In genomic region chr12:75482636-75483035, GRCh38 we compare ENCODE assay signal across 3 cellular contexts.
TF ChIP-seq lines count a peak whose summit lies in the region.

No MANE protein-coding gene starts in this region.

TF ChIP-seq in SK-N-SH, 30 proteins besides CTCF, POLR2A, EP300 and RAD21 (continued from another document):
- TF ChIP-seq MXI1 (IDR thresholded peaks at IDR 0.05; ENCODE audit: low read depth, low read length) (no peak), RXRA (IDR thresholded peaks at IDR 0.05; ENCODE audit: borderline replicate concordance, low read depth) (no peak), JUND (IDR thresholded peaks at IDR 0.05) (no peak), YY1 (IDR thresholded peaks at IDR 0.05; ENCODE audit: low read depth) (no peak), EZH2phosphoT487 (IDR thresholded peaks at IDR 0.05; ENCODE audit: borderline replicate concordance, low read depth) (no peak), TAF1 (IDR thresholded peaks at IDR 0.05; ENCODE audit: borderline replicate concordance, low read depth, low read length) (no peak), USF1 (IDR thresholded peaks at IDR 0.05; ENCODE audit: borderline replicate concordance, low read depth) (no peak), RCOR1 (IDR thresholded peaks at IDR 0.05; ENCODE audit: low read length) (no peak), CHD2 (IDR thresholded peaks at IDR 0.05; ENCODE audit: low read length, partially characterized antibody) (no peak), SIN3A (IDR thresholded peaks at IDR 0.05; ENCODE audit: borderline replicate concordance, low read depth, low read length) (no peak), IRF3 (IDR thresholded peaks at IDR 0.05; ENCODE audit: low read depth, low read length) (no peak)

TF ChIP-seq in SK-N-SH treated with all-trans-retinoic acid at 6 μM for 48 hours, 23 proteins besides CTCF, POLR2A, EP300 and RAD21 (continued from another document):
- no peak for TF ChIP-seq ARNTL (CRISPR knock-in tag; IDR thresholded peaks at IDR 0.05; ENCODE audit: borderline replicate concordance, low read depth)
- no peak for TF ChIP-seq BACH2 (CRISPR knock-in tag; IDR thresholded peaks at IDR 0.05; ENCODE audit: borderline replicate concordance)

TF ChIP-seq in IMR-90, 13 proteins besides CTCF, POLR2A, EP300 and RAD21 (continued from another document):
- TF ChIP-seq USF2 (IDR thresholded peaks at IDR 0.05; ENCODE audit: low read depth, low read length) (no peak), FOS (IDR thresholded peaks at IDR 0.05; ENCODE audit: low read depth, low read length) (no peak), CHD1 (IDR thresholded peaks at IDR 0.05; ENCODE audit: low read depth, low read length) (no peak), NFE2L2 (IDR thresholded peaks at IDR 0.05; ENCODE audit: low read depth, low read length) (no peak), MAZ (IDR thresholded peaks at IDR 0.05; ENCODE audit: borderline replicate concordance, low read depth, low read length) (no peak), ELK1 (IDR thresholded peaks at IDR 0.05; ENCODE audit: borderline replicate concordance, low read depth, low read length) (no peak), MXI1 (IDR thresholded peaks at IDR 0.05; ENCODE audit: borderline replicate concordance, low read depth, low read length) (no peak), CEBPB (IDR thresholded peaks at IDR 0.05; ENCODE audit: low read depth, low read length) (no peak), BHLHE40 (IDR thresholded peaks at IDR 0.05; ENCODE audit: low read depth, low read length) (no peak), RFX5 (IDR thresholded peaks at IDR 0.05; ENCODE audit: low read depth, low read length) (no peak), MAFK (IDR thresholded peaks at IDR 0.05; ENCODE audit: low read depth, low read length) (no peak), SMC3 (IDR thresholded peaks at IDR 0.05; ENCODE audit: low read depth, low read length) (no peak)
